ENCODE assay signal across 8 cellular contexts in genomic region chr12:6056406-6057211, GRCh38.
DNase-seq lines count a peak whose midpoint lies in the region; TF ChIP-seq lines count a peak whose summit lies in the region.

No MANE protein-coding gene starts in this region.

- TF ChIP-seq CTCF in GM20000 (IDR thresholded peaks at IDR 0.05; ENCODE audit: extremely low read depth, missing control alignments) (no peak), OCI-LY7 (conservative IDR thresholded peaks at IDR 0.05; ENCODE audit: low read length) (peak; percentile 74), endodermal cell (conservative IDR thresholded peaks at IDR 0.05) (peak; percentile 87), retinal pigment epithelial cell (conservative IDR thresholded peaks at IDR 0.05; ENCODE audit: low read depth, low read length) (peak; percentile 53)

- H3K36me3 ChIP-seq in OCI-LY7 (ENCODE audit: insufficient read depth, low read length) (no peaks in the 10 kb centered on the region), endodermal cell (ENCODE audit: control insufficient read depth, insufficient read depth, low read length) (peaks cover 42% of the 10 kb centered on the region), Karpas-422 (ENCODE audit: insufficient read depth, low read length) (no peaks in the 10 kb centered on the region)

- H3K4me1 ChIP-seq in OCI-LY7 (ENCODE audit: insufficient read depth, low read length, poor library complexity, severe bottlenecking), result no peaks in the 10 kb centered on the region
- peaks cover 11% of the 10 kb centered on the region for H3K4me1 ChIP-seq in endodermal cell (ENCODE audit: control insufficient read depth, insufficient read depth, low read length)
- no peaks in the 10 kb centered on the region for H3K4me1 ChIP-seq in Karpas-422 (ENCODE audit: low read length)

- H4K20me1 ChIP-seq in OCI-LY7 (ENCODE audit: insufficient read depth, low read length) (no peaks in the 10 kb centered on the region), Karpas-422 (ENCODE audit: insufficient read depth, low read depth, low read length) (no peaks in the 10 kb centered on the region)

- H3K27me3 ChIP-seq in endodermal cell (ENCODE audit: control insufficient read depth, insufficient read depth, low read length, poor library complexity, severe bottlenecking), result no peaks in the 10 kb centered on the region
- no peaks in the 10 kb centered on the region for H3K27me3 ChIP-seq in Karpas-422 (ENCODE audit: low read length)

- H3K27ac ChIP-seq in OCI-LY7 (ENCODE audit: low read depth, low read length, poor library complexity, severe bottlenecking), result no peak overlapping the region
- no peak overlapping the region for H3K27ac ChIP-seq in endodermal cell (ENCODE audit: low read depth, low read length)
- H3K27ac ChIP-seq in Karpas-422 (ENCODE audit: low read length), result no peak overlapping the region

- no peak overlapping the region for H3K4me3 ChIP-seq in OCI-LY7 (ENCODE audit: low read depth, low read length, poor library complexity, severe bottlenecking)
- H3K4me3 ChIP-seq in endodermal cell (ENCODE audit: low read length), result no peak overlapping the region
- no peak overlapping the region for H3K4me3 ChIP-seq in retinal pigment epithelial cell (ENCODE audit: low read length)
- no peak overlapping the region for H3K4me3 ChIP-seq in Karpas-422 (ENCODE audit: low read length)

- H3K9me3 ChIP-seq in OCI-LY7 (ENCODE audit: low read length), result no peaks in the 10 kb centered on the region
- H3K9me3 ChIP-seq in endodermal cell (ENCODE audit: control insufficient read depth, low read length), result no peaks in the 10 kb centered on the region
- H3K9me3 ChIP-seq in Karpas-422 (ENCODE audit: low read length), result no peaks in the 10 kb centered on the region

- 82 to 85% methylated on average over 36 to 58 of the region's 58 CpGs for WGBS in endodermal cell (ENCODE audit: insufficient coverage in 1 of 2, insufficient read length in 1 of 2), 2 experiments

- H3K9me3 Mint-ChIP-seq in endodermal cell, result no peaks in the 10 kb centered on the region
- no peaks in the 10 kb centered on the region for H3K9me3 Mint-ChIP-seq in activated CD4-positive, alpha-beta T cell treated with anti-CD3 and anti-CD28 coated beads, Interleukin-2, amount 10 ng/mL, durations not matched to agents 24 days and 14 days

- H3K36me3 Mint-ChIP-seq in endodermal cell (ENCODE audit: low read depth), result peaks cover 79% of the 10 kb centered on the region
- no peaks in the 10 kb centered on the region for H3K36me3 Mint-ChIP-seq in activated CD4-positive, alpha-beta T cell treated with anti-CD3 and anti-CD28 coated beads, Interleukin-2, amount 10 ng/mL, durations not matched to agents 24 days and 14 days (ENCODE audit: low read depth)

- CTCF ChIA-PET in OCI-LY7 (lab: Charles Lee; ENCODE audit: unreplicated experiment), result no interaction called here

- no TSS peak for BruUV-seq in OCI-LY7 (replicated peaks; lab: Mats Ljungman, UMichigan)

- 0 out of 2 replicates have a peak overlapping the region, but pooled peaks have one; percentile 21 for H2AFZ ChIP-seq in OCI-LY7 (ENCODE audit: low read length)
- H2AFZ ChIP-seq in Karpas-422 (ENCODE audit: low read length), result no peak overlapping the region

- POLR2A ChIA-PET in OCI-LY7 (lab: Charles Lee), result no interaction called here

- H3K79me2 ChIP-seq in OCI-LY7 (ENCODE audit: insufficient read depth, low read depth, low read length), result no peaks in the 10 kb centered on the region
- no peaks in the 10 kb centered on the region for H3K79me2 ChIP-seq in Karpas-422 (ENCODE audit: low read length)

- H3K4me1 Mint-ChIP-seq in endodermal cell, result peaks cover 37% of the 10 kb centered on the region
- no peaks in the 10 kb centered on the region for H3K4me1 Mint-ChIP-seq in activated CD4-positive, alpha-beta T cell treated with anti-CD3 and anti-CD28 coated beads, Interleukin-2, amount 10 ng/mL, durations not matched to agents 24 days and 14 days

- H3K4me3 Mint-ChIP-seq in endodermal cell, result peak overlapping the region; percentile 52
- no peak overlapping the region for H3K4me3 Mint-ChIP-seq in activated CD4-positive, alpha-beta T cell treated with anti-CD3 and anti-CD28 coated beads, Interleukin-2, amount 10 ng/mL, durations not matched to agents 24 days and 14 days

- DNase-seq in GM20000 (ENCODE audit: low spot score), result peak; percentile 43
- peak; percentile 52 for DNase-seq in OCI-LY7 (ENCODE audit: low spot score)
- DNase-seq in endodermal cell, result peak; percentile 91
- no peak for DNase-seq in retinal pigment epithelial cell (ENCODE audit: low read depth)
- DNase-seq in Karpas-422, result no peak
- DNase-seq in GM19240 (ENCODE audit: insufficient read length, low spot score), result no peak
- no peak for DNase-seq in HUDEP-2 (lab: John Stamatoyannopoulos, UW; ENCODE audit: unreplicated experiment in 76 of 76)
- DNase-seq in activated CD4-positive, alpha-beta T cell treated with anti-CD3 and anti-CD28 coated beads, Interleukin-2, amount 10 ng/mL, durations not matched to agents 24 days and 14 days, result no peak

- H3K9me2 ChIP-seq in OCI-LY7 (ENCODE audit: insufficient read depth, low read length) (no peaks in the 10 kb centered on the region), Karpas-422 (replicated peaks; ENCODE audit: insufficient read depth, low read length) (no peaks in the 10 kb centered on the region)

- intact Hi-C loops in OCI-LY7 (cut with micrococcal nuclease; ENCODE audit: unreplicated experiment), result no loop called here
- intact Hi-C loops in activated CD4-positive, alpha-beta T cell treated with anti-CD3 and anti-CD28 coated beads, Interleukin-2, amount 10 ng/mL, durations not matched to agents 24 days and 14 days (cut with micrococcal nuclease), result no loop called here

- H3K27me3 Mint-ChIP-seq in endodermal cell (ENCODE audit: insufficient read depth), result peaks cover 10% of the 10 kb centered on the region
- H3K27me3 Mint-ChIP-seq in activated CD4-positive, alpha-beta T cell treated with anti-CD3 and anti-CD28 coated beads, Interleukin-2, amount 10 ng/mL, durations not matched to agents 24 days and 14 days, result peaks cover 13% of the 10 kb centered on the region

- no peak overlapping the region for H3K27ac Mint-ChIP-seq in endodermal cell
- H3K27ac Mint-ChIP-seq in activated CD4-positive, alpha-beta T cell treated with anti-CD3 and anti-CD28 coated beads, Interleukin-2, amount 10 ng/mL, durations not matched to agents 24 days and 14 days, result no peak overlapping the region

- no peak overlapping the region for H3K9ac ChIP-seq in endodermal cell (ENCODE audit: extremely low read depth, low read length, poor library complexity, severe bottlenecking)
- H3K9ac ChIP-seq in Karpas-422 (ENCODE audit: low read length), result no peak overlapping the region

- no peak overlapping the region for H3K4me2 ChIP-seq in OCI-LY7 (ENCODE audit: low read length)
- H3K4me2 ChIP-seq in Karpas-422 (ENCODE audit: low read depth, low read length, poor library complexity, severe bottlenecking), result no peak overlapping the region

Comparison
In these comparisons a context has a peak if more than half of its experiments do, and no peak if none do; other contexts are left out.
1. DNase-seq: peak in GM20000 (single experiment), OCI-LY7 (single experiment) and endodermal cell (single experiment); none in retinal pigment epithelial cell (single experiment), Karpas-422 (single experiment), GM19240 (single experiment), HUDEP-2 (0 of 76) and activated CD4-positive, alpha-beta T cell treated with anti-CD3 and anti-CD28 coated beads, Interleukin-2, amount 10 ng/mL, durations not matched to agents 24 days and 14 days (single experiment).